Comparison of ENCODE assay signal across 8 cellular contexts in the genomic region with DNA sequence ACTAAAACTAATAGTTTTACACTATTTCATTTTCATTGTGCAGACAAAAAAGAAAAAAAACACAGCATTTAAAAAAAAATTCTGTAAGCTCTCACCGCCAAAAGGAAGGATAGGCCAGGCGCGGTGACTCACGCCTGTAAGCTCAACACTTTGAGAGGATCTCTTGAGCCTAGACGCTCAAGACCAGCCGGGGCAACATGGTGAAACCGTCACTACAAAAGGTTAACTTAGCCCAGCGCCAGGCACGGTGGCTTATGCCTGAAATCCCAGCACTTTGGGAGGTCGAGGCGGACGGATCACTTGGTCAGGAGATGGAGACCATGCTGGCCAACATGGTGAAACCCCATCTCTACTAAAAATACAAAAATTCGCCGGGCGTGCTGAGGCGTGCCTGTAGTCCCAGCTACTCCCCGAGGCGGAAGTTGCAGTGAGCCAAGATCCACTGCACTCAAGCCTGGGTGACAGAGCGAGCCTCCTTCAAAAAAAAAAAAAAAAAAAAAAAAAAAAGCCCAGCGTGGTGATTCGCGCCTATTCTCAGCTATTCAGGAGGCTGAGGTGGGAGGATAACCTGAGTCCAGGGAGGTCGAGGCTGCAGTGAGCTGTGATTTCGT. TPM values are rescaled to one million over a fixed set of nuclear protein-coding genes. Genes with fewer than 3 reads are reported as not detected.
DNase-seq lines count a peak whose midpoint lies in the region; ATAC-seq and TF ChIP-seq lines count a peak whose summit lies in the region.

No MANE protein-coding gene starts in this region.

- peaks cover 3 to 6% of the 10 kb centered on the region in 2 donors for H3K4me1 ChIP-seq in neuronal stem cell (ENCODE audit: control insufficient read depth in 2 of 2, insufficient read depth in 1 of 2, low read depth in 1 of 2, low read length in 2 of 2)
- H3K4me1 ChIP-seq in urinary bladder (ENCODE audit: insufficient read depth), result no peaks in the 10 kb centered on the region

- H3K4me3 ChIP-seq in neuronal stem cell (ENCODE audit: low read length in 2 of 2) (peak overlapping the region in 1 of 2 donors; percentile 63), urinary bladder (ENCODE audit: low read depth, low read length) (no peak overlapping the region)

- POLR2A ChIA-PET in activated CD8-positive, alpha-beta T cell treated with anti-CD3 and anti-CD28 coated beads for 36 hours (lab: Charles Lee), result interaction anchor here (0.6 to 4.2 kb wide), 23 partner anchors 9 to 307 kb away, joined by 3 to 75 read pairs (median 5); partner anchors contain the start of genes DNAJC16, SPEN and ZBTB17

- H3K23ac ChIP-seq in neuronal stem cell (ENCODE audit: low read depth, low read length, poor library complexity), result peak overlapping the region; percentile 16

- no peaks in the 10 kb centered on the region for H3K27me3 ChIP-seq in neuronal stem cell (ENCODE audit: control insufficient read depth in 3 of 3, insufficient read depth in 3 of 3, low read depth in 1 of 3, low read length in 3 of 3)

- intact Hi-C loops in activated CD8-positive, alpha-beta T cell treated with anti-CD3 and anti-CD28 coated beads for 36 hours (cut with micrococcal nuclease), result no loop called here

- no peak overlapping the region for H4K91ac ChIP-seq in neuronal stem cell (ENCODE audit: low read depth, low read length, poor library complexity)

- CTCF ChIA-PET in activated CD8-positive, alpha-beta T cell treated with anti-CD3 and anti-CD28 coated beads for 36 hours (lab: Charles Lee), result interaction anchor here (0.7 to 3.9 kb wide), 7 partner anchors 9 to 175 kb away, joined by 3 to 28 read pairs (median 7); partner anchors contain the start of genes SPEN and ZBTB17

- H3K9ac ChIP-seq in neuronal stem cell (ENCODE audit: low read depth, low read length, poor library complexity), result no peak overlapping the region

- no peak for TF ChIP-seq POLR2A in erythroblast (IDR thresholded peaks at IDR 0.05; ENCODE audit: low read length)

- H3K4me3 Mint-ChIP-seq in activated CD8-positive, alpha-beta T cell treated with anti-CD3 and anti-CD28 coated beads for 36 hours, result peak overlapping the region; percentile 94

- no peak overlapping the region for H3K4me2 ChIP-seq in neuronal stem cell (ENCODE audit: insufficient read depth, low read length, poor library complexity, severe bottlenecking)

- H3K79me1 ChIP-seq in neuronal stem cell (ENCODE audit: low read depth, low read length), result peaks cover 3% of the 10 kb centered on the region

- H2BK120ac ChIP-seq in neuronal stem cell (ENCODE audit: low read depth, low read length), result no peak overlapping the region

- H3K27ac Mint-ChIP-seq in activated CD8-positive, alpha-beta T cell treated with anti-CD3 and anti-CD28 coated beads for 36 hours, result peak overlapping the region; percentile 96

- no peak overlapping the region for H3K4ac ChIP-seq in neuronal stem cell (ENCODE audit: low read length)

- peak; percentile 69 for DNase-seq in GDM1 (lab: John Stamatoyannopoulos, UW)
- DNase-seq in NCI-H2227 (lab: John Stamatoyannopoulos, UW; ENCODE audit: unreplicated experiment), result peak; percentile 81
- DNase-seq in activated CD8-positive, alpha-beta T cell treated with anti-CD3 and anti-CD28 coated beads for 36 hours, result peak; percentile 69
- peak; percentile 20 to 40 for DNase-seq in erythroblast (lab: John Stamatoyannopoulos, UW)
- no peak for DNase-seq in neuronal stem cell (ENCODE audit: low spot score)

- peaks cover 3 to 5% of the 10 kb centered on the region in 2 donors for H3K9me3 ChIP-seq in neuronal stem cell (replicated peaks in 1 of 2; ENCODE audit: control insufficient read depth in 2 of 2, insufficient read depth in 1 of 2, low read depth in 1 of 2, low read length in 2 of 2)

- no peak for TF ChIP-seq CTCF in activated CD8-positive, alpha-beta T cell treated with anti-CD3 and anti-CD28 coated beads for 36 hours (IDR thresholded peaks at IDR 0.05)

- no peak overlapping the region for H2BK12ac ChIP-seq in neuronal stem cell (ENCODE audit: low read length)

- no peak overlapping the region for H2BK15ac ChIP-seq in neuronal stem cell (ENCODE audit: low read length)

- H3K9me3 Mint-ChIP-seq in activated CD8-positive, alpha-beta T cell treated with anti-CD3 and anti-CD28 coated beads for 36 hours, result no peaks in the 10 kb centered on the region

- no peaks in the 10 kb centered on the region for H3K27me3 Mint-ChIP-seq in activated CD8-positive, alpha-beta T cell treated with anti-CD3 and anti-CD28 coated beads for 36 hours

- H3K36me3 ChIP-seq in neuronal stem cell (replicated peaks in 1 of 2; ENCODE audit: control insufficient read depth in 2 of 2, insufficient read depth in 2 of 2, low read length in 2 of 2) (peaks cover 0 to 2% of the 10 kb centered on the region in 2 donors), urinary bladder (ENCODE audit: insufficient read depth) (no peaks in the 10 kb centered on the region)

- ATAC-seq in activated CD8-positive, alpha-beta T cell treated with anti-CD3 and anti-CD28 coated beads for 36 hours, result no peak
- no peak for ATAC-seq in GM18873 (IDR thresholded peaks at IDR 0.05; ENCODE audit: low FRiP score, unreplicated experiment)
- ATAC-seq in GM21528 (IDR thresholded peaks at IDR 0.05; ENCODE audit: low FRiP score, unreplicated experiment), result no peak

- H3K36me3 Mint-ChIP-seq in activated CD8-positive, alpha-beta T cell treated with anti-CD3 and anti-CD28 coated beads for 36 hours (ENCODE audit: low read depth), result peaks cover 7% of the 10 kb centered on the region

- H3K4me1 Mint-ChIP-seq in activated CD8-positive, alpha-beta T cell treated with anti-CD3 and anti-CD28 coated beads for 36 hours (ENCODE audit: low read depth), result peaks cover 34% of the 10 kb centered on the region

- no peak overlapping the region for H3K14ac ChIP-seq in neuronal stem cell (ENCODE audit: low read length)

- peak overlapping the region; percentile 61 for H2AK5ac ChIP-seq in neuronal stem cell (ENCODE audit: low read depth, low read length)

- no peak overlapping the region for H3K18ac ChIP-seq in neuronal stem cell (ENCODE audit: low read length)

- H4K8ac ChIP-seq in neuronal stem cell (ENCODE audit: low read depth, low read length), result no peak overlapping the region

- H2BK5ac ChIP-seq in neuronal stem cell (ENCODE audit: low read length), result no peak overlapping the region

- no CpG with 5 or more reads among the region's 24 CpGs for WGBS in neuronal stem cell (ENCODE audit: extremely low coverage in 2 of 2, insufficient read length in 2 of 2, insufficient replicate concordance in 1 of 2), 2 donors
- WGBS in urinary bladder, result 72% methylated on average over 24 of the region's 24 CpGs

- no peak overlapping the region for H2AFZ ChIP-seq in neuronal stem cell (ENCODE audit: low read length)

- no peak overlapping the region for H3K27ac ChIP-seq in neuronal stem cell (replicated peaks; ENCODE audit: low read length)
- peak overlapping the region; percentile 28 for H3K27ac ChIP-seq in urinary bladder (ENCODE audit: low read depth)

RNA-seq across cellular contexts. Expression of gene SPEN, which starts 14.3 kb away (rescaled TPM):
- total RNA-seq in activated CD8-positive, alpha-beta T cell treated with anti-CD3 and anti-CD28 coated beads for 36 hours, result 10 to 100 TPM; 59.8 to 60.3 TPM
- 26.1 TPM for polyA plus RNA-seq in neuronal stem cell (2013, experiment 1 of 2)
- 25.9 TPM for polyA plus RNA-seq in neuronal stem cell (2013, experiment 2 of 2)
- total RNA-seq in urinary bladder, result 47.6 TPM
- polyA plus RNA-seq in urinary bladder, result 31.8 TPM

RNA-seq across cellular contexts. Expression of gene UQCRHL, which starts 25.7 kb away (rescaled TPM):
- total RNA-seq in activated CD8-positive, alpha-beta T cell treated with anti-CD3 and anti-CD28 coated beads for 36 hours, result 1 to 10 TPM; 2.5 to 2.8 TPM
- polyA plus RNA-seq in neuronal stem cell (2013, experiment 1 of 2), result 3.9 TPM
- 4.1 TPM for polyA plus RNA-seq in neuronal stem cell (2013, experiment 2 of 2)
- 2.9 TPM for total RNA-seq in urinary bladder
- 3.5 TPM for polyA plus RNA-seq in urinary bladder
